7 cellular contexts compared by ENCODE assay signal in the genomic region with DNA sequence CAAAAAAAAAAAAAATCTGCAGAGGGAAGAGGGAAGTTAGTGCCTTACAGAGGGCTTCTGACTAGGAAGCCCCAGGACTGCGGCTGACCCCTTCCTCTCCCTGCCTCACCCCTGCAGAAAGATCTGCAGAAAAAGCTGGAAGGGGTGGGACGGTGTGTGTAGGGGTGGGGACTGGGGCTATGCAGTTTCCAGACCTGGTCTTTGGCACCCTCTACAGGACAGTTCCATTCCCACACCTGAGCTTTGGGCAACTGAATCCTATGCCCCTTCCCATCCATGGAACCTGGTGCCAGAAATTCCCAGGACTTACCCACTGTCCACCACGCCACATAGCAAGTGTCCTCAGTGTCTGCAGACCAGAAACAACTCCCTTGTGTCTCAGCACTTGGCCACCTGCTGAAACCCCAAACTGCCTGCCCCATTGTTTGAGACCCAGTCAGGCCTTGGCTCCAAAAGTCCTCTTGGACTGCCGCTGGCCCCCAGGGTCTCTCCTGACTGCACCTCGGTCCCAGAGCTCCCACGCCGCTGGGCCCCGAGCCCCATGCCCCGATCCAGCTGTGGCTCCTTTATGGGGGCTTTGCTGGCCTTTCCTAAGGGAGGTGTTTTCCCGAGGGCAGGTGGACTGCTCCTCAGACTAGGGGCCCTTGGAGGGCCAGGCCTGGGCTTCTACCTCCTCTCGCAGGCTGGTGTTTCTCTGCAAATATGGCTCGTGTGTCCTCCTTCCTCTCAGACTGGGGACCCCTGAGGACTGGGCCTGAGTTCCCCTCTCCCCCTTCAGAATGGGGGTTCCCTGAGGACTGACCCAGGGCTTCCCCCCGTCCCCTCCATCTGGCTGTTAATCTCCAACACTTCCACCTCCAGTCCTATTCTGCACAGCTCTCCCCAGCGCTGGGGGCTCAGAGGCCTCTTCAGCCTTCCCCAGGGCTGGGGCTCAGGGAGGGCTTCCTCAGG.
DNase-seq lines count a peak whose midpoint lies in the region; ATAC-seq and TF ChIP-seq lines count a peak whose summit lies in the region.
"Not testable (repeated sequence)": the region's sequence is repeated elsewhere in the genome, so short reads cannot be mapped to it uniquely, and the experiment has no call there.

No MANE protein-coding gene starts in this region.

- not testable (repeated sequence) for H3K4me3 Mint-ChIP-seq in activated naive CD8-positive, alpha-beta T cell treated with anti-CD3 and anti-CD28 coated beads, Interleukin-2, amount 50 U/mL, for 24 hours

- not testable (repeated sequence) for ATAC-seq in activated naive CD8-positive, alpha-beta T cell treated with anti-CD3 and anti-CD28 coated beads, Interleukin-2, amount 50 U/mL, for 24 hours

- not testable (repeated sequence) for H3K27ac Mint-ChIP-seq in activated naive CD8-positive, alpha-beta T cell treated with anti-CD3 and anti-CD28 coated beads, Interleukin-2, amount 50 U/mL, for 24 hours

- H3K4me3 ChIP-seq in H7 (ENCODE audit: insufficient read depth, low read depth, low read length); fibroblast of mammary gland (ENCODE audit: control insufficient read depth, low read depth, low read length): not testable (repeated sequence)

- DNase-seq in DMS 273 (lab: John Stamatoyannopoulos, UW; ENCODE audit: unreplicated experiment), result peak; percentile 39
- peak; percentile 46 for DNase-seq in H7
- DNase-seq in NAMALWA (ENCODE audit: low spot score), result peak; percentile 13
- peak; percentile 10 for DNase-seq in RPMI8226
- DNase-seq in activated naive CD8-positive, alpha-beta T cell treated with anti-CD3 and anti-CD28 coated beads, Interleukin-2, amount 50 U/mL, for 24 hours, result peak; percentile 7
- peak; percentile 17 for DNase-seq in fibroblast of mammary gland (ENCODE audit: low read depth)
- peak; percentile 2 for DNase-seq in medulla oblongata (ENCODE audit: extremely low spot score)

- H3K27me3 Mint-ChIP-seq in activated naive CD8-positive, alpha-beta T cell treated with anti-CD3 and anti-CD28 coated beads, Interleukin-2, amount 50 U/mL, for 24 hours, result not testable (repeated sequence)

- H3K4me1 Mint-ChIP-seq in activated naive CD8-positive, alpha-beta T cell treated with anti-CD3 and anti-CD28 coated beads, Interleukin-2, amount 50 U/mL, for 24 hours, result not testable (repeated sequence)

- not testable (repeated sequence) for H3K9me3 Mint-ChIP-seq in activated naive CD8-positive, alpha-beta T cell treated with anti-CD3 and anti-CD28 coated beads, Interleukin-2, amount 50 U/mL, for 24 hours

- H3K36me3 ChIP-seq in H7 (replicated peaks; ENCODE audit: control insufficient read depth, insufficient read depth, low read length), result not testable (repeated sequence)

- TF ChIP-seq CTCF in fibroblast of mammary gland (conservative IDR thresholded peaks at IDR 0.05; ENCODE audit: control insufficient read depth, insufficient read depth, low read depth, low read length), result peak; percentile 32

- H3K36me3 Mint-ChIP-seq in activated naive CD8-positive, alpha-beta T cell treated with anti-CD3 and anti-CD28 coated beads, Interleukin-2, amount 50 U/mL, for 24 hours (ENCODE audit: low read depth), result not testable (repeated sequence)

- H3K27me3 ChIP-seq in H7 (ENCODE audit: control insufficient read depth, insufficient read depth, low read length), result not testable (repeated sequence)
